ENCODE assay signal across 12 cellular contexts in genomic region chr19:54594737-54595136, GRCh38. TPM values are rescaled to one million over a fixed set of nuclear protein-coding genes. Genes with fewer than 3 reads are reported as not detected.
"Had no signal": no experiment of that assay in that cellular context is flagged by ENCODE, and none has a peak within 500 bp of the region (broad histone marks: within the 10 kb centered on the region; RNA-seq: fewer than 3 reads in every experiment).

No MANE protein-coding gene starts in this region.

- H3K4me3 Mint-ChIP-seq: HFFc6 had no signal

- H3K4me1 ChIP-seq: HAP-1 had no signal

- H3K9ac ChIP-seq: GM23248 had no signal

- ATAC-seq: HCT116, K562 had no signal

- H3K9me3 ChIP-seq: HAP-1 had no signal

- H3K27ac Mint-ChIP-seq: HFFc6 had no signal

- H3K36me3 ChIP-seq: HAP-1 had no signal

- H3K4me3 ChIP-seq: GM23248, HAP-1, K562 had no signal

- FAIRE-seq: HTR-8/SVneo, K562 had no signal

- DNase-seq: GM23248, GOT3, H7, HFFc6, IMR-90, KG1 had no signal

- H3K27ac ChIP-seq: GM23248 had no signal

RNA-seq across cellular contexts. Expression of gene LILRA1, which starts 1.3 kb away (rescaled TPM):
- total RNA-seq: GM23248, H4, H7, HFFc6, HT-29, IMR-90, K562 had no signal
- polyA plus RNA-seq: GM23248, IMR-90, K562 had no signal

RNA-seq across cellular contexts. Expression of gene LILRA2, which starts 21.1 kb away (rescaled TPM):
- total RNA-seq: GM23248, H4, H7, HFFc6, HT-29, IMR-90 had no signal
- polyA plus RNA-seq: GM23248, IMR-90 had no signal

RNA-seq across cellular contexts. Expression of gene LILRB1, which starts 35.5 kb away (rescaled TPM):
- total RNA-seq: GM23248, H4, H7, HFFc6, HT-29, IMR-90, K562 had no signal
- polyA plus RNA-seq: IMR-90, K562 had no signal
